ENCODE assay signal across 8 cellular contexts in genomic region chr9:121286973-121287721, GRCh38. TPM values are rescaled to one million over a fixed set of nuclear protein-coding genes. Genes with fewer than 3 reads are reported as not detected.
A peak's percentile ranks its signal among the peaks of the same experiment; 100 is the strongest.
DNase-seq lines count a peak whose midpoint lies in the region; ATAC-seq and TF ChIP-seq lines count a peak whose summit lies in the region.

No MANE protein-coding gene starts in this region.

- H3K27ac Mint-ChIP-seq in endothelial cell (ENCODE audit: unreplicated experiment) = peak overlapping the region; percentile 98

- peaks cover 9% of the 10 kb centered on the region; the same call in 1 of the 2 replicates for H3K36me3 ChIP-seq in RWPE2 (ENCODE audit: low read depth)

- no peaks in the 10 kb centered on the region for H3K27me3 ChIP-seq in AG04450 (ENCODE audit: control insufficient read depth, insufficient read depth, low read length)
- no peaks in the 10 kb centered on the region for H3K27me3 ChIP-seq in RWPE2 (ENCODE audit: insufficient read depth, poor library complexity, severe bottlenecking)

- H3K4me3 Mint-ChIP-seq in endothelial cell (ENCODE audit: unreplicated experiment) = peak overlapping the region; percentile 56

- H3K9me3 ChIP-seq in AG04450 (ENCODE audit: control insufficient read depth, insufficient read depth, low read length) (no peaks in the 10 kb centered on the region), RWPE2 (ENCODE audit: severe bottlenecking) (no peaks in the 10 kb centered on the region)

- H3K4me1 ChIP-seq in RWPE2 (ENCODE audit: insufficient read depth, poor library complexity, severe bottlenecking) = peaks cover 51% of the 10 kb centered on the region

- H3K4me3 ChIP-seq in AG04450 (ENCODE audit: low read depth, low read length) (peak overlapping the region; percentile 20; the same call in 1 of the 2 replicates), RWPE2 (ENCODE audit: severe bottlenecking) (no peak overlapping the region)

- H3K27ac ChIP-seq in AG04450 (ENCODE audit: low read depth, low read length) = peak overlapping the region; percentile 93
- peak overlapping the region; percentile 93 for H3K27ac ChIP-seq in RWPE2 (ENCODE audit: poor library complexity, severe bottlenecking)
- peak overlapping the region; percentile 98 for H3K27ac ChIP-seq in substantia nigra (ENCODE audit: low read depth, low read length, poor library complexity, severe bottlenecking)

- peaks cover 61% of the 10 kb centered on the region for H3K4me1 Mint-ChIP-seq in endothelial cell (ENCODE audit: unreplicated experiment)

- peak; percentile 80 for DNase-seq in AG04450 (ENCODE audit: low read depth, low spot score)
- DNase-seq in HCEC 1CT = peak; percentile 93
- peak; percentile 97 for DNase-seq in RWPE2 (ENCODE audit: low spot score)
- peak; percentile 59 for DNase-seq in endothelial cell (ENCODE audit: low spot score)
- peak; percentile 95 for DNase-seq in medulla oblongata (ENCODE audit: extremely low spot score)
- DNase-seq in substantia nigra (lab: John Stamatoyannopoulos, UW) = peak in 35 of 49 donors; percentile 40 to 87 (median 62)
- DNase-seq in GM10266 (ENCODE audit: extremely low spot score) = no peak

- H3K27me3 Mint-ChIP-seq in endothelial cell (ENCODE audit: unreplicated experiment) = peaks cover 20% of the 10 kb centered on the region

- ATAC-seq in RWPE2 (ENCODE audit: low read depth) (peak; percentile 89), GM21717 (IDR thresholded peaks at IDR 0.05; ENCODE audit: unreplicated experiment) (no peak)

- TF ChIP-seq CTCF in AG04450 (IDR thresholded peaks at IDR 0.05; ENCODE audit: low read depth, low read length) (peak; percentile 27; the same call in 1 of the 2 replicates), RWPE2 (IDR thresholded peaks at IDR 0.05; ENCODE audit: poor library complexity, severe bottlenecking) (peak; percentile 75), endothelial cell (IDR thresholded peaks at IDR 0.05; ENCODE audit: unreplicated experiment) (no peak), GM10266 (IDR thresholded peaks at IDR 0.05; ENCODE audit: control insufficient read depth, insufficient read depth, low read depth, missing control alignments) (no peak)

- CTCF ChIA-PET in AG04450 (lab: Charles Lee) = interaction anchor here (0.8 to 4.8 kb wide), 7 partner anchors 9 to 86 kb away, joined by 3 to 30 read pairs (median 4); no protein-coding TSS in a partner anchor

- POLR2A ChIA-PET in AG04450 (lab: Yijun Ruan, JAX) = interaction anchor here (0.6 to 2.1 kb wide), 8 partner anchors 9 to 1702 kb away, joined by 3 to 23 read pairs (median 4); partner anchors contain the start of gene GSN

- peaks cover 8% of the 10 kb centered on the region for H3K36me3 Mint-ChIP-seq in endothelial cell (ENCODE audit: low read depth, unreplicated experiment)

- H3K9me3 Mint-ChIP-seq in endothelial cell (ENCODE audit: unreplicated experiment) = no peaks in the 10 kb centered on the region

RNA-seq across cellular contexts. Expression of gene GSN, which starts 19.2 kb away (rescaled TPM):
- polyA plus RNA-seq in AG04450 (2011; rRNA removed) = 421 and 565 TPM in 2 replicates
- 513 and 805 TPM in 2 replicates for polyA minus RNA-seq in AG04450 (2011; rRNA and poly(A)+ RNA removed)
- total RNA-seq in endothelial cell (ENCODE audit: unreplicated experiment) = 205 TPM

Comparison
In these comparisons a context has a peak if more than half of its experiments do, and no peak if none do; other contexts are left out.
1. CTCF ChIP-seq: peak in AG04450 (single experiment) and RWPE2 (single experiment); none in endothelial cell (single experiment) and GM10266 (single experiment).
2. Peak in every context shown above with its lines, with median percentiles within 50 percentile points of each other: H3K27ac ChIP-seq.